In the genomic region with DNA sequence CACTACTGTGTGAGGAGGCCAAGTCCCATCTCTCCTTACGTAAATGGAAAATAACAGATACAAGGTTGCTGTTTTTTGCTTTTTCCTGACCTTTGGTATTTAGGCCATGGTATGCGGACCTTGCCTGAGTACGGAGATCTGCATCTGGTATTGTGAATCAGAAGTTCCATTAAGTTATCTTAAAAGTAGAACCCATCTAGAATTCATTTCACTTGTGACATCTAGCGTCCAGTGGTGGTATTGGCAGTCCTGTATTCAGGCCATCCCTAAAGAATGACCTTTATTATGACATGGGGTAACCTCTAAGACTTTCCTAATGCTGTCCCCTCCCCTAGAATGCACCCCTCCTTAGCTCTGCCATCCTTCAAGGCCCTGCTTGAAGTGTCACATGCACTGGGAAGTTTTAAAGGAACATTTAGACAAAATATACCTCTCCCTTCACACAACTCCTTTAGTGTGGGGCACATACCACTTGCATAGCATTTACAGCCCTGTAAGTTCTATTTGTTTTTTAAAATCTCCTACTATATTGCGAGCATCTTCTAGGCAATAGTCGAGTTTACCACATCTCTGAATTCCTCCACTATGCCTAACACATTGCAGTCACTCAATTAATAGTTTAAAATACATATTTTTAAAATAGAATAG, we compare ENCODE assay signal across 8 cellular contexts. TPM values are rescaled to one million over a fixed set of nuclear protein-coding genes. Genes with fewer than 3 reads are reported as not detected.
DNase-seq lines count a peak whose midpoint lies in the region; ATAC-seq lines count a peak whose summit lies in the region.

No MANE protein-coding gene starts in this region.

- no peak overlapping the region for H3K27ac Mint-ChIP-seq in effector memory CD8-positive, alpha-beta T cell

- intact Hi-C loops in Right ventricle myocardium inferior (cut with DNase I) (loop anchor here (5.0 to 10.0 kb wide), 2 partner anchors 597 to 904 kb away; no protein-coding TSS in a partner anchor), cardiac septum (cut with DNase I) (loop anchor here (5.0 to 10.0 kb wide), 3 partner anchors 594 to 1097 kb away; partner anchors contain the start of gene RARS1)

- peaks cover 8 to 17% of the 10 kb centered on the region in 2 donors for H3K4me1 Mint-ChIP-seq in effector memory CD8-positive, alpha-beta T cell (ENCODE audit: low read depth in 2 of 2)

- H3K36me3 Mint-ChIP-seq in effector memory CD8-positive, alpha-beta T cell (ENCODE audit: insufficient read depth), result peaks cover 13% of the 10 kb centered on the region

- H3K4me3 Mint-ChIP-seq in effector memory CD8-positive, alpha-beta T cell, result no peak overlapping the region

- H3K27me3 Mint-ChIP-seq in effector memory CD8-positive, alpha-beta T cell, result peaks cover 8 to 17% of the 10 kb centered on the region in 2 donors

- DNase-seq in Right ventricle myocardium inferior (ENCODE audit: missing footprints) (no peak), cardiac septum (ENCODE audit: low spot score) (no peak), NCI-H345 treated with DMSO at 0.1 percent for 48 hours (lab: John Stamatoyannopoulos, UW; ENCODE audit: unreplicated experiment) (peak; percentile 20), middle frontal gyrus (ENCODE audit: extremely low spot score, low spot score) (peak; percentile 18)
- DNase-seq in activated CD4-positive, alpha-beta T cell treated with anti-CD3 and anti-CD28 coated beads, Interleukin-2, amount 50 U/mL, for 24 hours (ENCODE audit: low read depth in 1 of 2, low spot score in 1 of 2), result peak; percentile 28 to 56
- peak; percentile 38 to 59 (median 45) for DNase-seq in effector memory CD8-positive, alpha-beta T cell
- DNase-seq in stimulated activated CD8-positive, alpha-beta memory T cell treated with anti-CD3 and anti-CD28 coated beads, Interleukin-7, amount 100 ng/mL, for 48 hours (ENCODE audit: extremely low read depth in 1 of 2, low read depth in 1 of 2), result peak; percentile 15 to 42

- ATAC-seq in Right ventricle myocardium inferior (peak; percentile 38), HG02798 (IDR thresholded peaks at IDR 0.05; ENCODE audit: poor library complexity, unreplicated experiment) (peak; percentile 46)
- ATAC-seq in effector memory CD8-positive, alpha-beta T cell (replicated peaks), result peak; percentile 23

- no peaks in the 10 kb centered on the region for H3K9me3 Mint-ChIP-seq in effector memory CD8-positive, alpha-beta T cell

RNA-seq across cellular contexts. Expression of gene SPDL1, which starts 1.9 kb away (rescaled TPM):
- total RNA-seq in Right ventricle myocardium inferior (4.6 TPM), cardiac septum (4.6 TPM)

RNA-seq across cellular contexts. Expression of gene DOCK2, which starts 55.4 kb away (rescaled TPM):
- total RNA-seq in Right ventricle myocardium inferior (7.9 TPM), cardiac septum (4.6 TPM)

Comparison
In these comparisons a context has a peak if more than half of its experiments do, and no peak if none do; other contexts are left out.
1. DNase-seq: peak in NCI-H345 treated with DMSO at 0.1 percent for 48 hours (single experiment), activated CD4-positive, alpha-beta T cell treated with anti-CD3 and anti-CD28 coated beads, Interleukin-2, amount 50 U/mL, for 24 hours (2 of 2), effector memory CD8-positive, alpha-beta T cell (3 of 3), middle frontal gyrus (single experiment) and stimulated activated CD8-positive, alpha-beta memory T cell treated with anti-CD3 and anti-CD28 coated beads, Interleukin-7, amount 100 ng/mL, for 48 hours (2 of 2); none in Right ventricle myocardium inferior (single experiment) and cardiac septum (single experiment).
2. Peak in every context shown above with its lines, with median percentiles within 50 percentile points of each other: ATAC-seq.